ENCODE assay signal across 23 cellular contexts in genomic region chr6:142225115-142225514, GRCh38.
"Had no signal": no experiment of that assay in that cellular context is flagged by ENCODE, and none has a peak within 500 bp of the region (broad histone marks: within the 10 kb centered on the region; RNA-seq: fewer than 3 reads in every experiment).

No MANE protein-coding gene starts in this region.

- H3K4me3 ChIP-seq: gastrocnemius medialis, lower lobe of right lung, neural progenitor cell, prostate gland, right atrium auricular region, thoracic aorta, tibial nerve, upper lobe of left lung had no signal

- H3K9me3 ChIP-seq: gastrocnemius medialis, lower lobe of right lung, prostate gland, thoracic aorta had no signal

- H3K36me3 ChIP-seq: gastrocnemius medialis, neural progenitor cell, prostate gland, right atrium auricular region, tibial nerve had no signal

- H3K27me3 ChIP-seq: gastrocnemius medialis, neural progenitor cell, right atrium auricular region, tibial nerve, upper lobe of left lung had no signal

- H3K27me3 Mint-ChIP-seq: stimulated activated memory B cell treated with anti-CD40 and anti-IgM and Interleukin-4, amounts not matched to agents 10 μg/mL and 1 μg/mL and 100 μg/mL, for 72 hours had no signal

- H3K27ac Mint-ChIP-seq: nephron; neural progenitor cell; stimulated activated memory B cell treated with anti-CD40 and anti-IgM and Interleukin-4, amounts not matched to agents 10 μg/mL and 1 μg/mL and 100 μg/mL, for 72 hours had no signal

- DNase-seq: cerebellar nuclear complex; cortex of kidney; effector CD4-positive, alpha-beta T cell; foreskin fibroblast; gastrocnemius medialis; head of caudate nucleus; left cardiac atrium; left ventricle myocardium superior; lower lobe of right lung; stimulated activated CD4-positive, alpha-beta T cell treated with anti-CD3 and anti-CD28 coated beads, Interleukin-2, amount 100 ng/mL, for 24 hours; stimulated activated CD4-positive, alpha-beta T cell treated with anti-CD3 and anti-CD28 coated beads, Interleukin-4, amount 100 ng/mL, for 24 hours; stimulated activated naive CD8-positive, alpha-beta T cell treated with anti-CD3 and anti-CD28 coated beads, Interleukin-15, Interleukin-2, amounts not matched to agents 100 U/mL and 50 U/mL, for 24 hours; upper lobe of left lung had no signal

- H3K4me1 Mint-ChIP-seq: nephron; neural progenitor cell; stimulated activated memory B cell treated with anti-CD40 and anti-IgM and Interleukin-4, amounts not matched to agents 10 μg/mL and 1 μg/mL and 100 μg/mL, for 72 hours had no signal

- H3K27ac ChIP-seq: epithelial cell of prostate, gastrocnemius medialis, lower lobe of right lung, neural progenitor cell, parathyroid adenoma, prostate gland, right atrium auricular region, thoracic aorta, tibial nerve, upper lobe of left lung had no signal

- ATAC-seq: gastrocnemius medialis; left cardiac atrium; left ventricle myocardium superior; lower lobe of right lung; sciatic nerve; stimulated activated memory B cell treated with anti-CD40 and anti-IgM and Interleukin-4, amounts not matched to agents 10 μg/mL and 1 μg/mL and 100 μg/mL, for 72 hours; stimulated activated naive CD8-positive, alpha-beta T cell treated with anti-CD3 and anti-CD28 coated beads, Interleukin-15, Interleukin-2, amounts not matched to agents 100 U/mL and 50 U/mL, for 24 hours had no signal

- H3K4me1 ChIP-seq: gastrocnemius medialis, lower lobe of right lung, neural progenitor cell, parathyroid adenoma, prostate gland, right atrium auricular region, tibial nerve, upper lobe of left lung had no signal

- H3K4me3 Mint-ChIP-seq: nephron; neural progenitor cell; stimulated activated memory B cell treated with anti-CD40 and anti-IgM and Interleukin-4, amounts not matched to agents 10 μg/mL and 1 μg/mL and 100 μg/mL, for 72 hours had no signal
